ENCODE assay signal across 9 cellular contexts in the genomic region with DNA sequence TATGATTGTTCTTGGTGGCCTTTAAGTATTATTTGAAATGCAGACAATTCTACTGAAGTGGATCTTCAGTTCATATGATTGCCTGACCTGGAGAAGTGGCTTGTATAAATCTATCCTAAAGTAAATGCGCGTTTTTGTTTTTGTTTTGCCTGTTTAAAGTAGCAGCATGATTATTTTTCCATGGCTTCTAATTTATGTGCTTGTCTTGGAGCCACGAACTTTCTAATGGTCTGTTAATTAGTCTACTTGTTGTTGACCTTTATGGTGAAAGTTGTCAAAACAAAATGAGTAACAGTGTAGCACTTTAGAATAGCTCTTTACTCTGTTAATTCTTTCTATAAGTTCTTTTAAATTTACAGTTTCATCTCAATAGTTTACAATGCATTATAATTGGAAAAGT. TPM values are rescaled to one million over a fixed set of nuclear protein-coding genes. Genes with fewer than 3 reads are reported as not detected.
A peak's percentile ranks its signal among the peaks of the same experiment; 100 is the strongest.
DNase-seq lines count a peak whose midpoint lies in the region; ATAC-seq and TF ChIP-seq lines count a peak whose summit lies in the region.
"Had no signal": no experiment of that assay in that cellular context is flagged by ENCODE, and none has a peak within 500 bp of the region (broad histone marks: within the 10 kb centered on the region; RNA-seq: fewer than 3 reads in every experiment).

No MANE protein-coding gene starts in this region.

- dilution Hi-C loops in IMR-90 (cut with HindIII; ENCODE audit: low sequenced_read_pairs, unreplicated experiment), result no loop called here

- H3K27me3 ChIP-seq in AG04450 (ENCODE audit: control insufficient read depth, insufficient read depth, low read length) (no peaks in the 10 kb centered on the region), IMR-90 (ENCODE audit: control insufficient read depth, insufficient read depth, low read length) (no peaks in the 10 kb centered on the region)
- no peaks in the 10 kb centered on the region for H3K27me3 ChIP-seq in naive thymus-derived CD4-positive, alpha-beta T cell (ENCODE audit: control insufficient read depth in 2 of 2, insufficient read depth in 2 of 2, low read length in 2 of 2)

- no CpG with 5 or more reads among the region's 3 CpGs for WGBS in IMR-90 (ENCODE audit: extremely low coverage in 2 of 2, insufficient read length in 1 of 2), 2 experiments

- peaks cover 35 to 71% (median 61%) of the 10 kb centered on the region in 7 donors for H3K4me1 Mint-ChIP-seq in naive thymus-derived CD4-positive, alpha-beta T cell

- peak overlapping the region; percentile 99; the same call in 1 of the 2 replicates for H3K23ac ChIP-seq in IMR-90 (ENCODE audit: low read depth, low read length)

- peak overlapping the region; percentile 97 for H2BK5ac ChIP-seq in IMR-90 (ENCODE audit: low read depth, low read length, poor library complexity, severe bottlenecking)

- H2BK120ac ChIP-seq in IMR-90 (ENCODE audit: low read depth, low read length), result no peak overlapping the region

- intact Hi-C loops in IMR-90 (cut with micrococcal nuclease), result no loop called here
- intact Hi-C loops in naive thymus-derived CD4-positive, alpha-beta T cell (cut with micrococcal nuclease), result loop anchor here (2.0 to 10.0 kb wide), 7 partner anchors 47 to 1137 kb away; a partner anchor contains a TSS

- POLR2A ChIA-PET in AG04450 (lab: Yijun Ruan, JAX), result no interaction called here
- POLR2A ChIA-PET in IMR-90 (lab: Charles Lee; ENCODE audit: unreplicated experiment), result no interaction called here
- POLR2A ChIA-PET in naive thymus-derived CD4-positive, alpha-beta T cell (lab: Charles Lee), result no interaction called here

- no peaks in the 10 kb centered on the region for H3K27me3 Mint-ChIP-seq in naive thymus-derived CD4-positive, alpha-beta T cell

- H3K14ac ChIP-seq in IMR-90 (replicated peaks; ENCODE audit: low read depth, low read length), result no peak overlapping the region

- H3K56ac ChIP-seq in IMR-90 (ENCODE audit: extremely low read depth, insufficient read depth, low read length), result 0 out of 2 replicates have a peak overlapping the region, but pooled peaks have one; percentile 94

- CTCF ChIA-PET in AG04450 (lab: Charles Lee) (interaction anchor here (0.6 kb wide), 1 partner anchor 118 kb away, joined by 3 read pairs; no protein-coding TSS in a partner anchor), IMR-90 (lab: Yijun Ruan, JAX) (no interaction called here)
- CTCF ChIA-PET in naive thymus-derived CD4-positive, alpha-beta T cell (lab: Charles Lee), result no interaction called here

- peaks cover 1% of the 10 kb centered on the region; the same call in 1 of the 2 replicates for H3K4me1 ChIP-seq in IMR-90 (ENCODE audit: control insufficient read depth, insufficient read depth, low read length)
- H3K4me1 ChIP-seq in naive thymus-derived CD4-positive, alpha-beta T cell (ENCODE audit: control insufficient read depth in 2 of 2, insufficient read depth in 2 of 2, low read length in 2 of 2), result peaks cover 13 to 22% of the 10 kb centered on the region in 2 donors

- BruUV-seq in IMR-90 (replicated peaks; lab: Mats Ljungman, UMichigan), result no TSS peak

- peaks cover 13% of the 10 kb centered on the region for H3K36me3 ChIP-seq in IMR-90 (ENCODE audit: control insufficient read depth, insufficient read depth, low read length)
- H3K36me3 ChIP-seq in naive thymus-derived CD4-positive, alpha-beta T cell (ENCODE audit: control insufficient read depth in 2 of 3, insufficient read depth in 3 of 3, low read length in 3 of 3), result peaks cover 4 to 34% (median 8%) of the 10 kb centered on the region in 3 experiments

- H3K36me3 Mint-ChIP-seq in naive thymus-derived CD4-positive, alpha-beta T cell, result peaks cover 8 to 29% (median 25%) of the 10 kb centered on the region in 5 donors

- H3K27ac ChIP-seq in AG04450 (ENCODE audit: low read depth, low read length) (no peak overlapping the region), IMR-90 (ENCODE audit: insufficient read depth, low read length) (no peak overlapping the region)
- peak overlapping the region; percentile 98 for H3K27ac ChIP-seq in naive thymus-derived CD4-positive, alpha-beta T cell (ENCODE audit: low read depth, low read length)

- H4K91ac ChIP-seq in IMR-90 (ENCODE audit: insufficient read depth, low read depth, low read length), result no peak overlapping the region

- H3K9ac ChIP-seq in IMR-90 (ENCODE audit: low read depth, low read length), result peak overlapping the region; percentile 98; the same call in 1 of the 2 replicates

- peaks cover 2% of the 10 kb centered on the region; the same call in 1 of the 2 replicates for H3K9me1 ChIP-seq in IMR-90 (ENCODE audit: insufficient read depth, low read length)

- H3K27ac Mint-ChIP-seq in naive thymus-derived CD4-positive, alpha-beta T cell, result peak overlapping the region; percentile 91 to 100 (median 99)

- no peak; the same call in none of the 2 replicates for TF ChIP-seq POLR2A in IMR-90 (IDR thresholded peaks at IDR 0.05; ENCODE audit: low read depth, low read length)

- H2BK15ac ChIP-seq in IMR-90 (ENCODE audit: low read depth, low read length), result no peak overlapping the region

- H3K9me3 ChIP-seq in AG04450 (ENCODE audit: control insufficient read depth, insufficient read depth, low read length) (0 out of 2 replicates have a peak, but pooled peaks cover 5% of the 10 kb centered on the region), IMR-90 (ENCODE audit: control insufficient read depth, insufficient read depth, low read length) (no peaks in the 10 kb centered on the region)
- H3K9me3 ChIP-seq in naive thymus-derived CD4-positive, alpha-beta T cell (ENCODE audit: control insufficient read depth in 2 of 3, low read length in 3 of 3), result no peaks in the 10 kb centered on the region

- DNase-seq in AG04450 (ENCODE audit: low read depth, low spot score) (no peak), IMR-90 (no peak), choroid plexus epithelial cell (ENCODE audit: low read depth) (no peak)
- no peak for DNase-seq in naive thymus-derived CD4-positive, alpha-beta T cell
- DNase-seq: effector CD4-positive, alpha-beta T cell had no signal

- ATAC-seq in IMR-90 (ENCODE audit: low read depth) (no peak), HG03342 (IDR thresholded peaks at IDR 0.05; ENCODE audit: unreplicated experiment) (no peak), GM18868 (IDR thresholded peaks at IDR 0.05; ENCODE audit: unreplicated experiment) (no peak), HG03280 (IDR thresholded peaks at IDR 0.05; ENCODE audit: unreplicated experiment) (no peak), HG02970 (IDR thresholded peaks at IDR 0.05; ENCODE audit: low FRiP score, unreplicated experiment) (no peak)
- ATAC-seq in naive thymus-derived CD4-positive, alpha-beta T cell, result no peak

- peaks cover 41% of the 10 kb centered on the region for H4K20me1 ChIP-seq in IMR-90 (ENCODE audit: insufficient read depth, low read length)

- H3K9me3 Mint-ChIP-seq in naive thymus-derived CD4-positive, alpha-beta T cell, result peaks cover 0 to 5% (median 0%) of the 10 kb centered on the region in 11 donors

- H2AK9ac ChIP-seq in IMR-90 (replicated peaks; ENCODE audit: low read depth, low read length, poor library complexity), result no peak overlapping the region

- H2BK20ac ChIP-seq in IMR-90 (ENCODE audit: low read depth, low read length), result no peak overlapping the region

- no peak overlapping the region for H3K18ac ChIP-seq in IMR-90 (ENCODE audit: low read depth, low read length)

- no peak for TF ChIP-seq RAD21 in IMR-90 (IDR thresholded peaks at IDR 0.05; ENCODE audit: low read length)

- no peak overlapping the region for H3K4ac ChIP-seq in IMR-90 (ENCODE audit: low read depth, low read length)

- no peak overlapping the region for H2AFZ ChIP-seq in IMR-90 (replicated peaks; ENCODE audit: low read length, poor library complexity)

- peaks cover 8 to 35% of the 10 kb centered on the region in 2 experiments for H3K79me1 ChIP-seq in IMR-90 (ENCODE audit: low read depth in 1 of 2, low read length in 2 of 2)

- H2AK5ac ChIP-seq in IMR-90 (ENCODE audit: low read depth, low read length), result no peak overlapping the region

- peak overlapping the region; percentile 71 for H3K4me2 ChIP-seq in IMR-90 (ENCODE audit: low read depth, low read length)

- H3K4me3 Mint-ChIP-seq in naive thymus-derived CD4-positive, alpha-beta T cell, result peak overlapping the region; percentile 89 to 100 (median 100)

- H3K4me3 ChIP-seq in AG04450 (ENCODE audit: low read depth, low read length) (peak overlapping the region; percentile 97), IMR-90 (ENCODE audit: insufficient read depth, low read depth, low read length) (peak overlapping the region; percentile 77), choroid plexus epithelial cell (ENCODE audit: low read depth, low read length) (peak overlapping the region; percentile 66)
- H3K4me3 ChIP-seq in naive thymus-derived CD4-positive, alpha-beta T cell (ENCODE audit: low read length), result peak overlapping the region; percentile 97

- no peak overlapping the region for H4K8ac ChIP-seq in IMR-90 (ENCODE audit: low read depth in 2 of 2, low read length in 2 of 2)

- no peak for TF ChIP-seq CTCF in AG04450 (IDR thresholded peaks at IDR 0.05; ENCODE audit: low read depth, low read length)
- no peak for TF ChIP-seq CTCF in IMR-90 (conservative IDR thresholded peaks at IDR 0.05; ENCODE audit: low read depth, low read length)
- no peak for TF ChIP-seq CTCF in choroid plexus epithelial cell (conservative IDR thresholded peaks at IDR 0.05; ENCODE audit: low read depth, low read length)

- no peak overlapping the region for H4K5ac ChIP-seq in IMR-90 (ENCODE audit: low read depth, low read length)

- in situ Hi-C loops in IMR-90 (cut with MboI; ENCODE audit: low sequenced_read_pairs), result no loop called here

TF ChIP-seq in IMR-90, 13 proteins besides CTCF, POLR2A, EP300 and RAD21 (continues in another document):
- TF ChIP-seq MAZ (IDR thresholded peaks at IDR 0.05; ENCODE audit: borderline replicate concordance, low read depth, low read length) (no peak), SMC3 (IDR thresholded peaks at IDR 0.05; ENCODE audit: low read depth, low read length) (no peak), RFX5 (IDR thresholded peaks at IDR 0.05; ENCODE audit: low read depth, low read length) (no peak)

RNA-seq across cellular contexts. Expression of a gene that starts 1.7 kb away (rescaled TPM):
- 238 and 282 TPM in 2 replicates for polyA plus RNA-seq in AG04450 (2011; rRNA removed)
- 308 and 368 TPM in 2 replicates for polyA minus RNA-seq in AG04450 (2011; rRNA and poly(A)+ RNA removed)
- 256 and 278 TPM in 2 replicates for total RNA-seq in IMR-90 (2012; rRNA removed)
- polyA plus RNA-seq in IMR-90 (2012; rRNA removed), result 138 and 145 TPM in 2 replicates
- polyA plus RNA-seq in IMR-90 (2012; cell fraction: cytosol; rRNA removed), result 52.4 and 128 TPM in 2 replicates
- polyA plus RNA-seq in IMR-90 (2012; cell fraction: nucleus; rRNA removed; ENCODE audit: low replicate concordance), result 58.9 and 125 TPM in 2 replicates
- total RNA-seq in naive thymus-derived CD4-positive, alpha-beta T cell, result 100 to 1,000 TPM; 115 to 224 (median 156) TPM
- polyA plus RNA-seq in naive thymus-derived CD4-positive, alpha-beta T cell, result 100 to 1,000 TPM; 156 to 181 TPM

RNA-seq across cellular contexts. Expression of a gene that starts 56.6 kb away (rescaled TPM):
- polyA plus RNA-seq in AG04450 (2011; rRNA removed), result 121 and 125 TPM in 2 replicates
- 104 and 107 TPM in 2 replicates for polyA minus RNA-seq in AG04450 (2011; rRNA and poly(A)+ RNA removed)
- total RNA-seq in IMR-90 (2012; rRNA removed), result 74.2 and 129 TPM in 2 replicates
- 69.4 and 78.6 TPM in 2 replicates for polyA plus RNA-seq in IMR-90 (2012; rRNA removed)
- 45.3 and 55.4 TPM in 2 replicates for polyA plus RNA-seq in IMR-90 (2012; cell fraction: cytosol; rRNA removed)
- polyA plus RNA-seq in IMR-90 (2012; cell fraction: nucleus; rRNA removed; ENCODE audit: low replicate concordance), result 42.7 and 88.2 TPM in 2 replicates
- total RNA-seq in naive thymus-derived CD4-positive, alpha-beta T cell, result 10 to 100 TPM in 2 of 5 experiments, 1 to 10 TPM in 3; 3.6 to 16.5 (median 4.9) TPM
- polyA plus RNA-seq in naive thymus-derived CD4-positive, alpha-beta T cell, result 1 to 10 TPM; 1.7 to 2.0 TPM

Comparison
In these comparisons a context has a peak if more than half of its experiments do, and no peak if none do; other contexts are left out.
1. RNA of a gene that starts 56.6 kb away (polyA plus RNA-seq): 121 to 125 TPM in AG04450 and 42.7 to 88.2 TPM in IMR-90; 1.7 to 2.0 TPM in naive thymus-derived CD4-positive, alpha-beta T cell; every median in the first group is over 10 times any median in the second.
2. Peak in every context shown above with its lines, with median percentiles within 50 percentile points of each other: H3K4me3 ChIP-seq.